11 cellular contexts compared by ENCODE assay signal in the genomic region with DNA sequence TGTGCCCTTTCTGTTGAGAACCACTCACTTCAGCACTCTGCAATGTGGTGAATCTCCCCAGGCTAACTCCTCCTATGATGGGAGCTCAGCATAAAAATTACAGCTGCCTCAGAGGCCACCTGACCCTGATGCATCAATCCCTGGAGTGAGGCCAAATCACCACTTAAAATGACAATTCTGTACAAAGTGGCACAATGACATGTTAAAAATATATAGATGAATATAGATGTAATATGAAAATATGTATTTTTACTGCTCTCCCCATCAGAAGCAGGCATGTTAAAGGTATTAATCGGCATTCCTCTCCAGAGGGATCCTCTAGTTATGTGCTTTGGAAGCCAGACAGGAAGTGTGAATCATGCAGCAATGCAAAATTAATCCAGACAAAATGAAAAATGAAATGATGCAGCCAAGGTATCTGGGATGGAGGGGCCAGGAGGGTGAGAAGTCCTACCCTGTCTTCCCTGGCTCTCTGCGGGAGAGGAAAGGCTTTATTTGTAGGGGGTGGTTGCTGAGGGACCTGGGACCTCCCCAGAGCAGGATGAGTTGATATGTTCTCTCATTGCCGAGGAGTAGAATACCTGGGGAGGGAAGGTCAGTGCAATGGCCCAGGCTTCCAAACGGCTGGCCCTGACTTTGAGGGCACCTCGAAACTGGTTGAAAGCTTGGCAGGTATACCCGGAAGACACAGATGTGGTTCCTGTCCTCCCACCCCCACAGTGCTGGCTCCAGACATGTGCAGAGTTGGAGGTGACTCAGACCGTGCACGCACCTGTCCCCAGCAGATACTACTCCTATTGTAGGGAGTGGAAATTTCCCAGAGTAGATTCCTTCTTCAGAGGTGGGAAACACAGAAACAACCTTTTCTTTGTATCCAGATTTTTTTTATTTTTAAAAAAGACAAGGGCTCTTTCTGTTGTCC.
DNase-seq lines count a peak whose midpoint lies in the region; ATAC-seq, FAIRE-seq and TF ChIP-seq lines count a peak whose summit lies in the region.
"Had no signal": no experiment of that assay in that cellular context is flagged by ENCODE, and none has a peak within 500 bp of the region (broad histone marks: within the 10 kb centered on the region; RNA-seq: fewer than 3 reads in every experiment).

No MANE protein-coding gene starts in this region.

- H3K79me2 ChIP-seq in SK-N-SH (ENCODE audit: insufficient read depth) (no peaks in the 10 kb centered on the region), keratinocyte (ENCODE audit: control insufficient read depth, insufficient read depth, low read length) (no peaks in the 10 kb centered on the region)

- dilution Hi-C loops in IMR-90 (cut with HindIII; ENCODE audit: low sequenced_read_pairs, unreplicated experiment) (no loop called here), keratinocyte (cut with MboI; ENCODE audit: extremely low pct_ligation_motif_present, low sequenced_read_pairs) (no loop called here)

- CTCF ChIA-PET in A673 (lab: Charles Lee), result interaction anchor here (0.9 kb wide), 1 partner anchor 676 kb away, joined by 4 read pairs; no protein-coding TSS in a partner anchor
- CTCF ChIA-PET in IMR-90 (lab: Yijun Ruan, JAX), result interaction anchor here (1.2 kb wide), 1 partner anchor 25 kb away, joined by 3 read pairs; no protein-coding TSS in a partner anchor
- CTCF ChIA-PET in SK-N-SH (lab: Yijun Ruan, JAX), result interaction anchor here (0.9 to 1.0 kb wide), 4 partner anchors 24 to 501 kb away, joined by 3 to 4 read pairs (median 3); a partner anchor contains a TSS
- CTCF ChIA-PET in CD4-positive, alpha-beta T cell (lab: Charles Lee), result no interaction called here

- no peak overlapping the region for H2AFZ ChIP-seq in IMR-90 (replicated peaks; ENCODE audit: low read length, poor library complexity)
- H2AFZ ChIP-seq in SK-N-SH (ENCODE audit: low read depth), result no peak overlapping the region
- H2AFZ ChIP-seq in keratinocyte (ENCODE audit: control insufficient read depth, low read length), result peak overlapping the region; percentile 67

- peak; percentile 90 for FAIRE-seq in keratinocyte (lab: Jason Lieb, UNC)

- intact Hi-C loops in A673 (cut with micrococcal nuclease; ENCODE audit: unreplicated experiment), result loop anchor here (2.0 to 5.0 kb wide), 2 partner anchors 169 to 347 kb away; a partner anchor contains a TSS
- intact Hi-C loops in IMR-90 (cut with micrococcal nuclease), result no loop called here
- intact Hi-C loops in CD4-positive, alpha-beta T cell (cut with DNase I, micrococcal nuclease), result no loop called here

- ATAC-seq in IMR-90 (ENCODE audit: low read depth) (peak; percentile 29; the same call in 1 of the 2 replicates), HG03025 (IDR thresholded peaks at IDR 0.05; ENCODE audit: low FRiP score, unreplicated experiment) (no peak)
- ATAC-seq in CD4-positive, alpha-beta T cell (ENCODE audit: poor library complexity), result no peak

- no peak overlapping the region for H3K4me3 Mint-ChIP-seq in CD4-positive, alpha-beta T cell
- H3K4me3 Mint-ChIP-seq: CD4-positive, CD25-positive, alpha-beta regulatory T cell; IgD-negative memory B cell; immature natural killer cell had no signal

- H2BK20ac ChIP-seq in IMR-90 (ENCODE audit: low read depth, low read length), result no peak overlapping the region

- no peaks in the 10 kb centered on the region for H3K4me1 Mint-ChIP-seq in CD4-positive, alpha-beta T cell (ENCODE audit: low read depth)
- H3K4me1 Mint-ChIP-seq: CD4-positive, CD25-positive, alpha-beta regulatory T cell; IgD-negative memory B cell; immature natural killer cell had no signal

- DNase-seq in A673 (ENCODE audit: low spot score), result peak; percentile 76
- DNase-seq in IMR-90, result peak; percentile 34
- peak; percentile 74 for DNase-seq in SK-N-SH
- peak; percentile 42 for DNase-seq in keratinocyte (ENCODE audit: low read depth, low spot score)
- DNase-seq in CD4-positive, alpha-beta T cell, result no peak
- DNase-seq in stimulated activated naive CD4-positive, alpha-beta T cell (lab: John Stamatoyannopoulos, UW), result no peak
- DNase-seq in HUDEP-2 (lab: John Stamatoyannopoulos, UW; ENCODE audit: unreplicated experiment in 76 of 76), result no peak
- DNase-seq: CD4-positive, CD25-positive, alpha-beta regulatory T cell; immature natural killer cell had no signal

- H3K9ac ChIP-seq in IMR-90 (ENCODE audit: low read depth, low read length) (no peak overlapping the region), SK-N-SH (peak overlapping the region; percentile 68), keratinocyte (ENCODE audit: control insufficient read depth, extremely low read depth, insufficient read depth, low read length) (peak overlapping the region; percentile 64)

- H3K27me3 Mint-ChIP-seq in CD4-positive, alpha-beta T cell, result peaks cover 36% of the 10 kb centered on the region

- no peaks in the 10 kb centered on the region for H3K9me3 Mint-ChIP-seq in CD4-positive, alpha-beta T cell
- H3K9me3 Mint-ChIP-seq: IgD-negative memory B cell, immature natural killer cell had no signal

- H4K5ac ChIP-seq in IMR-90 (ENCODE audit: low read depth, low read length), result no peak overlapping the region

- H3K18ac ChIP-seq in IMR-90 (ENCODE audit: low read depth, low read length), result no peak overlapping the region

- H3K4me2 ChIP-seq in IMR-90 (ENCODE audit: low read depth, low read length), result no peak overlapping the region
- H3K4me2 ChIP-seq in SK-N-SH, result peak overlapping the region; percentile 80
- H3K4me2 ChIP-seq in keratinocyte (ENCODE audit: control insufficient read depth, extremely low read depth, insufficient read depth, low read depth, low read length), result peak overlapping the region; percentile 62

- no peak overlapping the region for H2BK5ac ChIP-seq in IMR-90 (ENCODE audit: low read depth, low read length, poor library complexity, severe bottlenecking)

- no peak overlapping the region for H3K14ac ChIP-seq in IMR-90 (replicated peaks; ENCODE audit: low read depth, low read length)

- H3K23ac ChIP-seq in IMR-90 (ENCODE audit: low read depth, low read length), result no peak overlapping the region

- H3K27ac ChIP-seq in A673 (ENCODE audit: low read depth, low read length, poor library complexity, severe bottlenecking) (no peak overlapping the region), IMR-90 (ENCODE audit: insufficient read depth, low read length) (no peak overlapping the region), SK-N-SH (ENCODE audit: low read depth in 2 of 2, low read length in 1 of 2) (peak overlapping the region; percentile 96 to 97), keratinocyte (ENCODE audit: control insufficient read depth, insufficient read depth, low read length) (peak overlapping the region; percentile 90)
- no peak overlapping the region for H3K27ac ChIP-seq in CD4-positive, alpha-beta T cell (ENCODE audit: low read depth, low read length)

- H3K27me3 ChIP-seq in A673 (replicated peaks; ENCODE audit: insufficient read depth, low read depth, low read length, poor library complexity) (no peaks in the 10 kb centered on the region), IMR-90 (ENCODE audit: control insufficient read depth, insufficient read depth, low read length) (no peaks in the 10 kb centered on the region), SK-N-SH (ENCODE audit: insufficient read depth) (no peaks in the 10 kb centered on the region), keratinocyte (ENCODE audit: control insufficient read depth, extremely low read depth, insufficient read depth, low read length) (no peaks in the 10 kb centered on the region)
- H3K27me3 ChIP-seq in CD4-positive, alpha-beta T cell (ENCODE audit: control insufficient read depth, insufficient read depth, low read length), result no peaks in the 10 kb centered on the region

- TF ChIP-seq EP300 in SK-N-SH (IDR thresholded peaks at IDR 0.05; ENCODE audit: borderline replicate concordance in 1 of 2, low read depth in 1 of 2, low read length in 1 of 2), result peak; percentile 57 to 95; a peak in 3 of 4 replicates

- H4K91ac ChIP-seq in IMR-90 (ENCODE audit: insufficient read depth, low read depth, low read length), result no peak overlapping the region

- H3K9me3 ChIP-seq in A673 (ENCODE audit: low read depth, low read length, poor library complexity, severe bottlenecking) (no peaks in the 10 kb centered on the region), IMR-90 (ENCODE audit: control insufficient read depth, insufficient read depth, low read length) (no peaks in the 10 kb centered on the region), SK-N-SH (no peaks in the 10 kb centered on the region), keratinocyte (ENCODE audit: control insufficient read depth, low read depth, low read length) (no peaks in the 10 kb centered on the region)
- H3K9me3 ChIP-seq in CD4-positive, alpha-beta T cell (ENCODE audit: control insufficient read depth, low read length), result no peaks in the 10 kb centered on the region

- H3K27ac Mint-ChIP-seq in CD4-positive, alpha-beta T cell, result no peak overlapping the region
- H3K27ac Mint-ChIP-seq: CD4-positive, CD25-positive, alpha-beta regulatory T cell; immature natural killer cell had no signal

- BruUV-seq in A673 (replicated peaks; lab: Mats Ljungman, UMichigan) (no TSS peak), IMR-90 (replicated peaks; lab: Mats Ljungman, UMichigan) (no TSS peak)

- H2AK9ac ChIP-seq in IMR-90 (replicated peaks; ENCODE audit: low read depth, low read length, poor library complexity), result no peak overlapping the region

- no peaks in the 10 kb centered on the region for H4K20me1 ChIP-seq in IMR-90 (ENCODE audit: insufficient read depth, low read length)
- no peaks in the 10 kb centered on the region for H4K20me1 ChIP-seq in SK-N-SH (ENCODE audit: insufficient read depth)
- no peaks in the 10 kb centered on the region for H4K20me1 ChIP-seq in keratinocyte (ENCODE audit: control insufficient read depth, extremely low read depth, insufficient read depth, low read length)

- no peak for TF ChIP-seq CTCF in A673 (conservative IDR thresholded peaks at IDR 0.05; ENCODE audit: low read depth, low read length)
- TF ChIP-seq CTCF in IMR-90 (conservative IDR thresholded peaks at IDR 0.05; ENCODE audit: low read depth, low read length), result no peak
- no peak for TF ChIP-seq CTCF in SK-N-SH (IDR thresholded peaks at IDR 0.05)
- no peak for TF ChIP-seq CTCF in keratinocyte (optimal IDR thresholded peaks at IDR 0.05 in 1 of 3, IDR thresholded peaks at IDR 0.05 in 1 of 3, conservative IDR thresholded peaks at IDR 0.05 in 1 of 3; ENCODE audit: extremely low read depth in 1 of 3, insufficient read depth in 2 of 3, low read length in 3 of 3)
- no peak for TF ChIP-seq CTCF in CD4-positive, alpha-beta T cell (IDR thresholded peaks at IDR 0.05)

- H4K8ac ChIP-seq in IMR-90 (ENCODE audit: low read depth in 2 of 2, low read length in 2 of 2), result no peak overlapping the region

- H3K36me3 ChIP-seq in A673 (ENCODE audit: insufficient read depth, low read length, poor library complexity, severe bottlenecking) (no peaks in the 10 kb centered on the region), IMR-90 (ENCODE audit: control insufficient read depth, insufficient read depth, low read length) (no peaks in the 10 kb centered on the region), SK-N-SH (replicated peaks in 1 of 2; ENCODE audit: control insufficient read depth in 1 of 2, insufficient read depth in 2 of 2, low read length in 1 of 2) (no peaks in the 10 kb centered on the region), keratinocyte (ENCODE audit: control insufficient read depth in 2 of 2, extremely low read depth in 1 of 2, insufficient read depth in 2 of 2, low read length in 2 of 2) (no peaks in the 10 kb centered on the region)

- no peak overlapping the region for H3K4ac ChIP-seq in IMR-90 (ENCODE audit: low read depth, low read length)

- H2BK120ac ChIP-seq in IMR-90 (ENCODE audit: low read depth, low read length), result no peak overlapping the region

- no peak for TF ChIP-seq RAD21 in IMR-90 (IDR thresholded peaks at IDR 0.05; ENCODE audit: low read length)
- no peak for TF ChIP-seq RAD21 in SK-N-SH (IDR thresholded peaks at IDR 0.05; ENCODE audit: low read length)

- H3K9me1 ChIP-seq in IMR-90 (ENCODE audit: insufficient read depth, low read length) (no peaks in the 10 kb centered on the region), keratinocyte (ENCODE audit: control insufficient read depth, extremely low read depth, insufficient read depth, low read length) (no peaks in the 10 kb centered on the region)

- H3K36me3 Mint-ChIP-seq in CD4-positive, alpha-beta T cell (ENCODE audit: low read depth), result no peaks in the 10 kb centered on the region
- H3K36me3 Mint-ChIP-seq: CD4-positive, CD25-positive, alpha-beta regulatory T cell; IgD-negative memory B cell; immature natural killer cell had no signal

- POLR2A ChIA-PET in A673 (lab: Charles Lee; ENCODE audit: low non-redundant PET), result no interaction called here
- POLR2A ChIA-PET in IMR-90 (lab: Charles Lee; ENCODE audit: unreplicated experiment), result no interaction called here
- POLR2A ChIA-PET in SK-N-SH (lab: Yijun Ruan, JAX), result no interaction called here
- POLR2A ChIA-PET in CD4-positive, alpha-beta T cell (lab: Charles Lee), result no interaction called here

- 46% methylated on average over 3 of the region's 8 CpGs; no CpG with 5 or more reads in 1 of the 2 experiments for WGBS in IMR-90 (ENCODE audit: extremely low coverage in 2 of 2, insufficient read length in 1 of 2), 2 experiments
- WGBS in SK-N-SH (ENCODE audit: low lambda C conversion rate), result 21% methylated on average over 8 of the region's 8 CpGs

- H3K79me1 ChIP-seq in IMR-90 (ENCODE audit: low read depth in 1 of 2, low read length in 2 of 2), result no peaks in the 10 kb centered on the region

- no peak overlapping the region for H2BK15ac ChIP-seq in IMR-90 (ENCODE audit: low read depth, low read length)

- H3K9me2 ChIP-seq in SK-N-SH, result no peaks in the 10 kb centered on the region

- no peak overlapping the region for H2AK5ac ChIP-seq in IMR-90 (ENCODE audit: low read depth, low read length)

- H3K4me1 ChIP-seq in A673 (ENCODE audit: insufficient read depth, low read length, poor library complexity, severe bottlenecking) (peaks cover 60% of the 10 kb centered on the region), IMR-90 (ENCODE audit: control insufficient read depth, insufficient read depth, low read length) (no peaks in the 10 kb centered on the region), SK-N-SH (ENCODE audit: control insufficient read depth in 1 of 2, insufficient read depth in 2 of 2, low read depth in 1 of 2, low read length in 1 of 2) (peaks cover 37 to 52% of the 10 kb centered on the region in 2 experiments), keratinocyte (ENCODE audit: control insufficient read depth, extremely low read depth, insufficient read depth, low read length) (peaks cover 51% of the 10 kb centered on the region)

- TF ChIP-seq POLR2A in IMR-90 (IDR thresholded peaks at IDR 0.05; ENCODE audit: low read depth, low read length), result no peak

- peaks cover 18% of the 10 kb centered on the region for H3F3A ChIP-seq in SK-N-SH (replicated peaks; ENCODE audit: insufficient read depth)

- H3K4me3 ChIP-seq in A673 (ENCODE audit: low read depth, low read length, poor library complexity, severe bottlenecking), result no peak overlapping the region
- no peak overlapping the region for H3K4me3 ChIP-seq in IMR-90 (ENCODE audit: insufficient read depth, low read depth, low read length)
- no peak overlapping the region for H3K4me3 ChIP-seq in SK-N-SH (ENCODE audit: low read depth in 2 of 2, low read length in 1 of 2)
- peak overlapping the region in 2 of 3 experiments; percentile 17 to 38 for H3K4me3 ChIP-seq in keratinocyte (ENCODE audit: control insufficient read depth in 2 of 3, extremely low read depth in 1 of 3, insufficient read depth in 2 of 3, low read depth in 1 of 3, low read length in 3 of 3)

- no peak overlapping the region for H3K56ac ChIP-seq in IMR-90 (ENCODE audit: extremely low read depth, insufficient read depth, low read length)

- in situ Hi-C loops in IMR-90 (cut with MboI; ENCODE audit: low sequenced_read_pairs), result no loop called here

Comparison
In these comparisons a context has a peak if more than half of its experiments do, and no peak if none do; other contexts are left out.
1. DNase-seq: peak in A673 (single experiment), IMR-90 (single experiment), SK-N-SH (single experiment) and keratinocyte (single experiment); none in CD4-positive, alpha-beta T cell (0 of 10), stimulated activated naive CD4-positive, alpha-beta T cell (0 of 6) and HUDEP-2 (0 of 76).
2. H3K27ac ChIP-seq: peak in SK-N-SH (2 of 2) and keratinocyte (single experiment); none in A673 (single experiment), IMR-90 (single experiment) and CD4-positive, alpha-beta T cell (single experiment).
3. H3K4me3 ChIP-seq: peak in keratinocyte (2 of 3); none in A673 (single experiment), IMR-90 (single experiment) and SK-N-SH (0 of 2).